18 cellular contexts compared by ENCODE assay signal in genomic region chr9:130842547-130842946, GRCh38. TPM values are rescaled to one million over a fixed set of nuclear protein-coding genes. Genes with fewer than 3 reads are reported as not detected.
DNase-seq lines count a peak whose midpoint lies in the region; ATAC-seq and TF ChIP-seq lines count a peak whose summit lies in the region.
"Had no signal": no experiment of that assay in that cellular context is flagged by ENCODE, and none has a peak within 500 bp of the region (broad histone marks: within the 10 kb centered on the region; RNA-seq: fewer than 3 reads in every experiment).

No MANE protein-coding gene starts in this region.

- H3K18ac ChIP-seq in neuronal stem cell (ENCODE audit: low read length), result no peak overlapping the region

- TF ChIP-seq POLR2A in esophagus squamous epithelium (IDR thresholded peaks at IDR 0.05), result no peak
- no peak for TF ChIP-seq POLR2A in uterus (IDR thresholded peaks at IDR 0.05)

- H3K79me1 ChIP-seq in neuronal stem cell (ENCODE audit: low read depth, low read length), result peaks cover 5% of the 10 kb centered on the region

- H2AFZ ChIP-seq in SK-N-SH (ENCODE audit: low read depth) (no peak overlapping the region), neuronal stem cell (ENCODE audit: low read length) (no peak overlapping the region)

- no peak overlapping the region for H3K4ac ChIP-seq in neuronal stem cell (ENCODE audit: low read length)

- peaks cover 30% of the 10 kb centered on the region for H3K4me1 Mint-ChIP-seq in activated T-cell treated with anti-CD3 and anti-CD28 coated beads, Interleukin-2, amount 50 U/mL, for 4 hours (ENCODE audit: low read depth)

- no peak overlapping the region for H3K14ac ChIP-seq in neuronal stem cell (ENCODE audit: low read length)

- peaks cover 0 to 12% of the 10 kb centered on the region in 2 experiments for H3K36me3 ChIP-seq in SK-N-SH (replicated peaks in 1 of 2; ENCODE audit: control insufficient read depth in 1 of 2, insufficient read depth in 2 of 2, low read length in 1 of 2)
- no peaks in the 10 kb centered on the region for H3K36me3 ChIP-seq in esophagus squamous epithelium
- peaks cover 0 to 11% of the 10 kb centered on the region in 2 donors for H3K36me3 ChIP-seq in neuronal stem cell (replicated peaks in 1 of 2; ENCODE audit: control insufficient read depth in 2 of 2, insufficient read depth in 2 of 2, low read length in 2 of 2)
- H3K36me3 ChIP-seq in uterus, result no peaks in the 10 kb centered on the region

- no peak overlapping the region for H3K4me3 Mint-ChIP-seq in activated T-cell treated with anti-CD3 and anti-CD28 coated beads, Interleukin-2, amount 50 U/mL, for 4 hours
- H3K4me3 Mint-ChIP-seq: activated naive CD8-positive, alpha-beta T cell treated with anti-CD3 and anti-CD28 coated beads, Interleukin-2, amount 10 ng/mL, durations not matched to agents 7 days and 5 days; CD4-positive, CD25-positive, alpha-beta regulatory T cell; T-helper 1 cell treated with Interleukin-12 subunit alpha and Interleukin-12 subunit beta and Interleukin-4 antibody, amounts not matched to agents 30 μg/mL and 1 μg/mL, for 36 hours had no signal

- no peaks in the 10 kb centered on the region for H3K9me3 Mint-ChIP-seq in activated T-cell treated with anti-CD3 and anti-CD28 coated beads, Interleukin-2, amount 50 U/mL, for 4 hours
- H3K9me3 Mint-ChIP-seq: activated naive CD8-positive, alpha-beta T cell treated with anti-CD3 and anti-CD28 coated beads, Interleukin-2, amount 10 ng/mL, durations not matched to agents 7 days and 5 days; CD4-positive, CD25-positive, alpha-beta regulatory T cell; T-helper 1 cell treated with Interleukin-12 subunit alpha and Interleukin-12 subunit beta and Interleukin-4 antibody, amounts not matched to agents 30 μg/mL and 1 μg/mL, for 36 hours had no signal

- H2AK5ac ChIP-seq in neuronal stem cell (ENCODE audit: low read depth, low read length), result no peak overlapping the region

- TF ChIP-seq RAD21 in SK-N-SH (IDR thresholded peaks at IDR 0.05; ENCODE audit: low read length), result no peak

- no peak overlapping the region for H2BK5ac ChIP-seq in neuronal stem cell (ENCODE audit: low read length)

- H3K27me3 Mint-ChIP-seq in activated T-cell treated with anti-CD3 and anti-CD28 coated beads, Interleukin-2, amount 50 U/mL, for 4 hours (ENCODE audit: low read depth), result no peaks in the 10 kb centered on the region
- H3K27me3 Mint-ChIP-seq: activated naive CD8-positive, alpha-beta T cell treated with anti-CD3 and anti-CD28 coated beads, Interleukin-2, amount 10 ng/mL, durations not matched to agents 7 days and 5 days; CD4-positive, CD25-positive, alpha-beta regulatory T cell had no signal

- peak overlapping the region; percentile 61 for H3K23ac ChIP-seq in neuronal stem cell (ENCODE audit: low read depth, low read length, poor library complexity)

- H2BK120ac ChIP-seq in neuronal stem cell (ENCODE audit: low read depth, low read length), result no peak overlapping the region

- TF ChIP-seq CTCF in SK-N-SH (IDR thresholded peaks at IDR 0.05) (no peak), esophagus squamous epithelium (IDR thresholded peaks at IDR 0.05) (no peak), uterus (IDR thresholded peaks at IDR 0.05) (no peak)

- WGBS in SK-N-SH (ENCODE audit: low lambda C conversion rate), result 98% methylated on average over 4 of the region's 4 CpGs
- 79 to 83% methylated on average over 4 of the region's 4 CpGs for WGBS in esophagus squamous epithelium, 2 donors
- no CpG with 5 or more reads among the region's 4 CpGs for WGBS in neuronal stem cell (ENCODE audit: extremely low coverage in 2 of 2, insufficient read length in 2 of 2, insufficient replicate concordance in 1 of 2), 2 donors

- POLR2A ChIA-PET in SK-N-SH (lab: Yijun Ruan, JAX), result no interaction called here

- peaks cover 47 to 64% of the 10 kb centered on the region in 2 experiments for H3K4me1 ChIP-seq in SK-N-SH (ENCODE audit: control insufficient read depth in 1 of 2, insufficient read depth in 2 of 2, low read depth in 1 of 2, low read length in 1 of 2)
- peaks cover 4 to 98% (median 57%) of the 10 kb centered on the region in 3 donors for H3K4me1 ChIP-seq in esophagus squamous epithelium
- peaks cover 28 to 50% of the 10 kb centered on the region in 2 donors for H3K4me1 ChIP-seq in neuronal stem cell (ENCODE audit: control insufficient read depth in 2 of 2, insufficient read depth in 1 of 2, low read depth in 1 of 2, low read length in 2 of 2)
- peaks cover 19 to 22% of the 10 kb centered on the region in 2 donors for H3K4me1 ChIP-seq in uterus

- H3K27ac ChIP-seq in SK-N-SH (ENCODE audit: low read depth in 2 of 2, low read length in 1 of 2), result peak overlapping the region in 1 of 2 experiments; percentile 8; a peak in 1 of 4 replicates
- H3K27ac ChIP-seq in esophagus squamous epithelium, result peak overlapping the region in 3 of 4 donors; percentile 59 to 90 (median 89)
- H3K27ac ChIP-seq in neuronal stem cell (replicated peaks; ENCODE audit: low read length), result no peak overlapping the region
- peak overlapping the region; percentile 96 to 98 for H3K27ac ChIP-seq in uterus
- H3K27ac ChIP-seq: epithelial cell of prostate had no signal

- peaks cover 81% of the 10 kb centered on the region for H3K79me2 ChIP-seq in SK-N-SH (ENCODE audit: insufficient read depth)

- no peak overlapping the region for H4K8ac ChIP-seq in neuronal stem cell (ENCODE audit: low read depth, low read length)

- CTCF ChIA-PET in SK-N-SH (lab: Yijun Ruan, JAX), result interaction anchor here (0.9 to 8.2 kb wide), 5 partner anchors 17 to 136 kb away, joined by 3 to 60 read pairs (median 4); no protein-coding TSS in a partner anchor

- no peak overlapping the region for H4K91ac ChIP-seq in neuronal stem cell (ENCODE audit: low read depth, low read length, poor library complexity)

- H3K9ac ChIP-seq in SK-N-SH, result no peak overlapping the region
- H3K9ac ChIP-seq in neuronal stem cell (ENCODE audit: low read depth, low read length, poor library complexity), result no peak overlapping the region

- no peaks in the 10 kb centered on the region for H3K36me3 Mint-ChIP-seq in activated T-cell treated with anti-CD3 and anti-CD28 coated beads, Interleukin-2, amount 50 U/mL, for 4 hours (ENCODE audit: insufficient read depth)
- H3K36me3 Mint-ChIP-seq: activated naive CD8-positive, alpha-beta T cell treated with anti-CD3 and anti-CD28 coated beads, Interleukin-2, amount 10 ng/mL, durations not matched to agents 7 days and 5 days; CD4-positive, CD25-positive, alpha-beta regulatory T cell had no signal

- no peaks in the 10 kb centered on the region for H3K9me3 ChIP-seq in SK-N-SH
- H3K9me3 ChIP-seq in esophagus squamous epithelium, result no peaks in the 10 kb centered on the region
- no peaks in the 10 kb centered on the region for H3K9me3 ChIP-seq in neuronal stem cell (replicated peaks in 1 of 2; ENCODE audit: control insufficient read depth in 2 of 2, insufficient read depth in 1 of 2, low read depth in 1 of 2, low read length in 2 of 2)
- no peaks in the 10 kb centered on the region for H3K9me3 ChIP-seq in uterus

- peaks cover 38% of the 10 kb centered on the region for H3F3A ChIP-seq in SK-N-SH (replicated peaks; ENCODE audit: insufficient read depth)

- H3K4me3 ChIP-seq in SK-N-SH (ENCODE audit: low read depth in 2 of 2, low read length in 1 of 2) (no peak overlapping the region), esophagus squamous epithelium (peak overlapping the region in 1 of 4 donors; percentile 3), neuronal stem cell (ENCODE audit: low read length in 2 of 2) (no peak overlapping the region), uterus (no peak overlapping the region)

- no peak for TF ChIP-seq EP300 in SK-N-SH (IDR thresholded peaks at IDR 0.05; ENCODE audit: borderline replicate concordance in 1 of 2, low read depth in 1 of 2, low read length in 1 of 2)

- H4K20me1 ChIP-seq in SK-N-SH (ENCODE audit: insufficient read depth), result peaks cover 71% of the 10 kb centered on the region

- DNase-seq in SK-N-SH, result no peak
- no peak for DNase-seq in esophagus squamous epithelium (lab: John Stamatoyannopoulos, UW)
- DNase-seq in neuronal stem cell (ENCODE audit: low spot score), result no peak
- DNase-seq in uterus, result no peak
- no peak for DNase-seq in effector CD4-positive, alpha-beta T cell
- no peak for DNase-seq in NCI-H2107 (lab: John Stamatoyannopoulos, UW)
- no peak for DNase-seq in activated T-cell treated with anti-CD3 and anti-CD28 coated beads, Interleukin-2, amount 50 U/mL, for 4 hours
- DNase-seq: activated CD4-positive, alpha-beta T cell treated with anti-CD3 and anti-CD28 coated beads for 4 hours; activated naive CD8-positive, alpha-beta T cell treated with anti-CD3 and anti-CD28 coated beads, Interleukin-2, amount 10 ng/mL, durations not matched to agents 7 days and 5 days; activated T-cell treated with anti-CD3 and anti-CD28 coated beads for 4 hours; CD4-positive, CD25-positive, alpha-beta regulatory T cell; NCI-H1930 had no signal

- intact Hi-C loops in esophagus squamous epithelium (cut with DNase I) (no loop called here), uterus (cut with DNase I; ENCODE audit: low total_unique reads) (no loop called here)

- no peak for ATAC-seq in SK-N-SH treated with all-trans-retinoic acid at 6 μM for 48 hours
- no peak for ATAC-seq in activated T-cell treated with anti-CD3 and anti-CD28 coated beads, Interleukin-2, amount 50 U/mL, for 4 hours
- ATAC-seq: left lobe of liver had no signal

- H3K9me2 ChIP-seq in SK-N-SH, result no peaks in the 10 kb centered on the region

- H3K4me2 ChIP-seq in SK-N-SH (0 out of 2 replicates have a peak overlapping the region, but pooled peaks have one; percentile 14), neuronal stem cell (ENCODE audit: insufficient read depth, low read length, poor library complexity, severe bottlenecking) (no peak overlapping the region)

- no peak overlapping the region for H2BK12ac ChIP-seq in neuronal stem cell (ENCODE audit: low read length)

- H2BK15ac ChIP-seq in neuronal stem cell (ENCODE audit: low read length), result no peak overlapping the region

- H3K27me3 ChIP-seq in SK-N-SH (ENCODE audit: insufficient read depth), result no peaks in the 10 kb centered on the region
- H3K27me3 ChIP-seq in esophagus squamous epithelium, result no peaks in the 10 kb centered on the region
- H3K27me3 ChIP-seq in neuronal stem cell (ENCODE audit: control insufficient read depth in 3 of 3, insufficient read depth in 3 of 3, low read depth in 1 of 3, low read length in 3 of 3), result no peaks in the 10 kb centered on the region
- no peaks in the 10 kb centered on the region for H3K27me3 ChIP-seq in uterus

RNA-seq across cellular contexts. Expression of gene ABL1, which starts 7.5 kb away (rescaled TPM):
- 23.5 and 24.6 TPM in 2 replicates for polyA plus RNA-seq in SK-N-SH (2012; rRNA removed)
- 16.8 and 22.1 TPM in 2 replicates for polyA plus RNA-seq in SK-N-SH (2012; cell fraction: cytosol; rRNA removed)
- 46.2 and 46.5 TPM in 2 replicates for polyA plus RNA-seq in SK-N-SH (2012; cell fraction: nucleus; rRNA removed)
- total RNA-seq in esophagus squamous epithelium (10 to 100 TPM; 22.1 to 51.7 (median 27.1) TPM), uterus (100 to 1,000 TPM in 1 of 4 donors, 10 to 100 TPM in 3; 22.5 to 117 (median 57.8) TPM)
- 50.4 TPM for polyA plus RNA-seq in neuronal stem cell (2013, experiment 1 of 2)
- 51.5 TPM for polyA plus RNA-seq in neuronal stem cell (2013, experiment 2 of 2)
- 10 to 100 TPM; 37.1 to 38.8 (median 38.2) TPM for total RNA-seq in activated T-cell treated with anti-CD3 and anti-CD28 coated beads, Interleukin-2, amount 50 U/mL, for 4 hours

RNA-seq across cellular contexts. Expression of gene QRFP, which starts 54.1 kb away (rescaled TPM):
- not detected in 2 replicates for polyA plus RNA-seq in SK-N-SH (2012; rRNA removed)
- not detected in 2 replicates for polyA plus RNA-seq in SK-N-SH (2012; cell fraction: cytosol; rRNA removed)
- not detected in 2 replicates for polyA plus RNA-seq in SK-N-SH (2012; cell fraction: nucleus; rRNA removed)
- total RNA-seq in esophagus squamous epithelium, result under 1 TPM in 1 of 4 donors, not detected in 3; 0.18 TPM
- polyA plus RNA-seq in neuronal stem cell (2013, experiment 1 of 2), result not detected
- not detected for polyA plus RNA-seq in neuronal stem cell (2013, experiment 2 of 2)
- total RNA-seq in uterus, result not detected
- total RNA-seq in activated T-cell treated with anti-CD3 and anti-CD28 coated beads, Interleukin-2, amount 50 U/mL, for 4 hours, result not detected
- total RNA-seq: A172; activated naive CD8-positive, alpha-beta T cell treated with anti-CD3 and anti-CD28 coated beads, Interleukin-2, amount 10 ng/mL, durations not matched to agents 7 days and 5 days; CD4-positive, CD25-positive, alpha-beta regulatory T cell; left lobe of liver; LHCN-M2 had no signal
- polyA plus RNA-seq: CD4-positive, CD25-positive, alpha-beta regulatory T cell had no signal
